In the genomic region with DNA sequence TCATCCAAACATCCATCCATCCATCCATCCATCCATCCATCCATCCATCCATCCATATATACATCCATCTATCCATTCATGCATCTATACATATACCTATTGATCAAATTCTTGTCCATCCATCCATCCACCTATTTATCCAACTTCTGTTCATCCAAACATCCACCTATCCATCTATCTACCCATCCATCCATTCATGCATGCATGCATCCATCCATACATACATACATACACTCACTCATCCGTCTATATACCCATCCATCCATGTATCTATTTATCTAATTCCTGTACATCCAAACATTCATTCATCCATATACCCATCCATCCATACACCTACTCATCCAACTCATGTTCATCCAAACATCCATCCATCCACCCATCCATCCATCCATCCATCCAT, we compare ENCODE assay signal across 26 cellular contexts.
"Had no signal": no experiment of that assay in that cellular context is flagged by ENCODE, and none has a peak within 500 bp of the region (broad histone marks: within the 10 kb centered on the region; RNA-seq: fewer than 3 reads in every experiment).

No MANE protein-coding gene starts in this region.

- H3K27ac ChIP-seq: ascending aorta, brain microvascular endothelial cell, epithelial cell of prostate, esophagus squamous epithelium, gastroesophageal sphincter had no signal

- H3K36me3 Mint-ChIP-seq: activated naive CD8-positive, alpha-beta T cell had no signal

- H3K9me3 Mint-ChIP-seq: activated CD4-positive, alpha-beta memory T cell treated with anti-CD3 and anti-CD28 coated beads, Interleukin-2, amount 10 ng/mL, durations not matched to agents 7 days and 5 days; activated T-cell treated with anti-CD3 and anti-CD28 coated beads, Interleukin-2, amount 50 U/mL, for 4 hours; activated T-helper 17 cell treated with anti-CD3 and anti-CD28 coated beads, Interleukin-2, amount 50 U/mL, for 72 hours; central memory CD8-positive, alpha-beta T cell; effector memory CD8-positive, alpha-beta T cell had no signal

- ATAC-seq: activated CD4-positive, alpha-beta T cell treated with anti-CD3 and anti-CD28 coated beads for 36 hours; activated T-cell treated with anti-CD3 and anti-CD28 coated beads, Interleukin-2, amount 50 U/mL, for 4 hours; activated T-helper 17 cell treated with anti-CD3 and anti-CD28 coated beads, Interleukin-2, amount 50 U/mL, for 72 hours; effector memory CD8-positive, alpha-beta T cell; gastroesophageal sphincter had no signal

- H3K9me3 ChIP-seq: ascending aorta, esophagus squamous epithelium, gastroesophageal sphincter had no signal

- H3K4me1 Mint-ChIP-seq: activated CD4-positive, alpha-beta T cell treated with anti-CD3 and anti-CD28 coated beads for 36 hours; central memory CD8-positive, alpha-beta T cell had no signal

- H3K4me3 ChIP-seq: ascending aorta, esophagus squamous epithelium, gastroesophageal sphincter had no signal

- H3K36me3 ChIP-seq: ascending aorta, brain microvascular endothelial cell, esophagus squamous epithelium, gastroesophageal sphincter had no signal

- H3K27ac Mint-ChIP-seq: activated CD4-positive, alpha-beta memory T cell treated with anti-CD3 and anti-CD28 coated beads, Interleukin-2, amount 10 ng/mL, durations not matched to agents 7 days and 5 days; activated CD4-positive, alpha-beta T cell treated with anti-CD3 and anti-CD28 coated beads for 36 hours; activated CD4-positive, alpha-beta T cell treated with anti-CD3 and anti-CD28 coated beads, Interleukin-2, amount 10 ng/mL, durations not matched to agents 24 days and 14 days; activated naive CD8-positive, alpha-beta T cell; activated T-helper 17 cell treated with anti-CD3 and anti-CD28 coated beads, Interleukin-2, amount 50 U/mL, for 72 hours; effector memory CD8-positive, alpha-beta T cell had no signal

- H3K4me3 Mint-ChIP-seq: activated CD4-positive, alpha-beta memory T cell treated with anti-CD3 and anti-CD28 coated beads, Interleukin-2, amount 10 ng/mL, durations not matched to agents 7 days and 5 days; activated CD4-positive, alpha-beta T cell treated with anti-CD3 and anti-CD28 coated beads for 36 hours; activated CD4-positive, alpha-beta T cell treated with anti-CD3 and anti-CD28 coated beads, Interleukin-2, amount 10 ng/mL, durations not matched to agents 24 days and 14 days; activated naive CD8-positive, alpha-beta T cell; activated T-cell treated with anti-CD3 and anti-CD28 coated beads, Interleukin-2, amount 50 U/mL, for 4 hours; activated T-helper 17 cell treated with anti-CD3 and anti-CD28 coated beads, Interleukin-2, amount 50 U/mL, for 72 hours; central memory CD8-positive, alpha-beta T cell; effector memory CD8-positive, alpha-beta T cell had no signal

- DNase-seq: activated CD4-positive, alpha-beta memory T cell treated with anti-CD3 and anti-CD28 coated beads, Interleukin-2, amount 10 ng/mL, durations not matched to agents 7 days and 5 days; activated CD4-positive, alpha-beta T cell treated with anti-CD3 and anti-CD28 coated beads for 36 hours; activated CD4-positive, alpha-beta T cell treated with anti-CD3 and anti-CD28 coated beads, Interleukin-2, amount 10 ng/mL, durations not matched to agents 24 days and 14 days; activated CD4-positive, alpha-beta T cell treated with anti-CD3 and anti-CD28 coated beads, Interleukin-2, amount 50 U/mL, for 4 hours; activated CD4-positive, CD25-positive, alpha-beta regulatory T cell; activated CD4-positive, CD25-positive, alpha-beta regulatory T cell treated with anti-CD3 and anti-CD28 coated beads, Interleukin-2, amount 50 U/mL, for 72 hours; activated effector memory CD4-positive, alpha-beta T cell treated with Interleukin-2 at 50 U/mL for 16 hours; activated gamma-delta T cell treated with Interleukin-2 at 50 U/mL for 16 hours; activated naive CD4-positive, alpha-beta T cell treated with anti-CD3 and anti-CD28 coated beads, Interleukin-2, amount 50 U/mL, for 16 hours; activated naive CD4-positive, alpha-beta T cell treated with Interleukin-2 at 50 U/mL for 16 hours; activated T-cell treated with anti-CD3 and anti-CD28 coated beads, Interleukin-2, amount 50 U/mL, for 4 hours; brain microvascular endothelial cell; cortex of kidney; dermis blood vessel endothelial cell; effector CD4-positive, alpha-beta T cell; effector memory CD8-positive, alpha-beta T cell; esophagus squamous epithelium; foreskin melanocyte; head of caudate nucleus; T-helper 2 cell had no signal

- H3K4me1 ChIP-seq: ascending aorta, esophagus squamous epithelium had no signal
